In the genomic region with DNA sequence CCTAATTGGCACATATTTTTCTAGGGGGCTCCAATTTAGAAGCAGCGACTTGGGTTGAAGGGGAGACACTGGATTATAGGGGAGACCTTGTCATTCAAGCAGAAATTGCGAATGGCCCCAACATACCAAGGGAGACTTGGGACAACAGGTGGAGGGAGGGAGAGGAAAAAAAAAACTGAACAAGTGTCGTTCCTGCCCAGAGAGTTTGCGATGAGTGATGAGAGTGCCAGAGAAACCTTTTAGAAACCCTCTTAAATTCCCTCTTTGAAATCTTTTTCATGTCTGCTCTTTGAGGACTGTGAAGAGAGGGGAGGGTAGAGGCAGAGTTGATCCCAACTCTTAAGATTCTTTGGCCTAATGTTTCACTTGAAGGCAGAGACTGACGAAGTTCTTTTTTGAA, we compare ENCODE assay signal across 28 cellular contexts. TPM values are rescaled to one million over a fixed set of nuclear protein-coding genes. Genes with fewer than 3 reads are reported as not detected.
DNase-seq lines count a peak whose midpoint lies in the region; ATAC-seq and TF ChIP-seq lines count a peak whose summit lies in the region.
"Had no signal": no experiment of that assay in that cellular context is flagged by ENCODE, and none has a peak within 500 bp of the region (broad histone marks: within the 10 kb centered on the region; RNA-seq: fewer than 3 reads in every experiment).

No MANE protein-coding gene starts in this region.

- no peak for TF ChIP-seq POLR2A in sigmoid colon (IDR thresholded peaks at IDR 0.05)

- H3K9me3 ChIP-seq in HEK293 (ENCODE audit: control insufficient read depth, insufficient read depth, low read depth, low read length) (no peaks in the 10 kb centered on the region), iPS-18a (ENCODE audit: control insufficient read depth, low read depth, low read length) (no peaks in the 10 kb centered on the region), sigmoid colon (no peaks in the 10 kb centered on the region)

- no peak for ATAC-seq in WTC11
- no peak for ATAC-seq in stimulated activated naive CD8-positive, alpha-beta T cell treated with anti-CD3 and anti-CD28 coated beads, Interleukin-15, amount 100 ng/mL, for 72 hours
- ATAC-seq: activated naive CD8-positive, alpha-beta T cell treated with anti-CD3 and anti-CD28 coated beads, Interleukin-2, amount 50 U/mL, for 24 hours; activated T-cell treated with anti-CD3 and anti-CD28 coated beads, Interleukin-2, amount 50 U/mL, for 72 hours; left lobe of liver had no signal

- H3K4me1 Mint-ChIP-seq in WTC11, result peaks cover 35% of the 10 kb centered on the region
- H3K4me1 Mint-ChIP-seq in stimulated activated naive CD8-positive, alpha-beta T cell treated with anti-CD3 and anti-CD28 coated beads, Interleukin-15, amount 100 ng/mL, for 72 hours, result peaks cover 6% of the 10 kb centered on the region

- H3K4me1 ChIP-seq in HEK293 (ENCODE audit: control insufficient read depth, insufficient read depth, low read length) (peaks cover 35% of the 10 kb centered on the region), iPS-18a (ENCODE audit: control insufficient read depth, low read depth, low read length) (peaks cover 23% of the 10 kb centered on the region), sigmoid colon (peaks cover 0 to 55% (median 37%) of the 10 kb centered on the region in 4 donors)

- POLR2A ChIA-PET in HEK293 (lab: Yijun Ruan, JAX), result no interaction called here
- POLR2A ChIA-PET in WTC11 (lab: Charles Lee), result interaction anchor here (1.0 kb wide), 1 partner anchor 19 kb away, joined by 4 read pairs; no protein-coding TSS in a partner anchor

- no peaks in the 10 kb centered on the region for H3K9me3 Mint-ChIP-seq in WTC11
- H3K9me3 Mint-ChIP-seq in stimulated activated naive CD8-positive, alpha-beta T cell treated with anti-CD3 and anti-CD28 coated beads, Interleukin-15, amount 100 ng/mL, for 72 hours, result no peaks in the 10 kb centered on the region
- H3K9me3 Mint-ChIP-seq: activated CD4-positive, alpha-beta memory T cell treated with anti-CD3 and anti-CD28 coated beads for 36 hours; activated naive CD8-positive, alpha-beta T cell treated with anti-CD3 and anti-CD28 coated beads, Interleukin-2, amount 50 U/mL, for 24 hours; activated T-cell treated with anti-CD3 and anti-CD28 coated beads, Interleukin-2, amount 50 U/mL, for 72 hours; naive B cell had no signal

- no peak overlapping the region for H3K9ac ChIP-seq in iPS-18a (ENCODE audit: low read length)

- DNase-seq in WTC11 (ENCODE audit: low spot score) (no peak), sigmoid colon (no peak), NCI-H2081 (lab: John Stamatoyannopoulos, UW) (no peak), NAMALWA (ENCODE audit: low spot score) (no peak)
- DNase-seq in stimulated activated naive CD8-positive, alpha-beta T cell treated with anti-CD3 and anti-CD28 coated beads, Interleukin-15, amount 100 ng/mL, for 72 hours, result no peak
- no peak for DNase-seq in activated CD4-positive, CD25-positive, alpha-beta regulatory T cell (lab: John Stamatoyannopoulos, UW)
- DNase-seq: activated CD4-positive, alpha-beta memory T cell treated with anti-CD3 and anti-CD28 coated beads for 36 hours; activated CD4-positive, alpha-beta T cell treated with anti-CD3 and anti-CD28 coated beads for 1 hour; activated naive CD8-positive, alpha-beta T cell treated with anti-CD3 and anti-CD28 coated beads, Interleukin-2, amount 50 U/mL, for 24 hours; activated T-cell treated with anti-CD3 and anti-CD28 coated beads, Interleukin-2, amount 50 U/mL, for 72 hours; DMS79; GF-D8; hippocampal formation; Karpas-422; naive B cell; NCI-H2029 treated with DMSO at 0.1 percent for 48 hours; NCI-H345; NCI-H69; nucleus accumbens; PC-9; SHP77; stimulated activated naive CD4-positive, alpha-beta T cell treated with Interleukin-2 at 50 U/mL for 16 hours; T-helper 2 cell had no signal

- 73 to 81% methylated on average over 5 of the region's 5 CpGs for WGBS in sigmoid colon, 2 donors

- peak overlapping the region; percentile 46 for H3K4me3 Mint-ChIP-seq in WTC11
- H3K4me3 Mint-ChIP-seq in stimulated activated naive CD8-positive, alpha-beta T cell treated with anti-CD3 and anti-CD28 coated beads, Interleukin-15, amount 100 ng/mL, for 72 hours, result no peak overlapping the region
- H3K4me3 Mint-ChIP-seq: activated CD4-positive, alpha-beta memory T cell treated with anti-CD3 and anti-CD28 coated beads for 36 hours; activated naive CD8-positive, alpha-beta T cell treated with anti-CD3 and anti-CD28 coated beads, Interleukin-2, amount 50 U/mL, for 24 hours; activated T-cell treated with anti-CD3 and anti-CD28 coated beads, Interleukin-2, amount 50 U/mL, for 72 hours; naive B cell had no signal

- H3K27ac ChIP-seq in HEK293 (ENCODE audit: extremely low read depth, low read depth, low read length) (0 out of 2 replicates have a peak overlapping the region, but pooled peaks have one; percentile 10), iPS-18a (ENCODE audit: low read length) (no peak overlapping the region), sigmoid colon (peak overlapping the region; percentile 60 to 82 (median 72))
- H3K27ac ChIP-seq: C4-2B, PC-9 had no signal

- no peaks in the 10 kb centered on the region for H3K36me3 Mint-ChIP-seq in WTC11
- H3K36me3 Mint-ChIP-seq: activated CD4-positive, alpha-beta memory T cell treated with anti-CD3 and anti-CD28 coated beads for 36 hours; naive B cell had no signal

- intact Hi-C loops in sigmoid colon (cut with DNase I), result no loop called here

- H3K4me3 ChIP-seq in HEK293 (ENCODE audit: low read depth, low read length), result no peak overlapping the region
- peak overlapping the region; percentile 18 for H3K4me3 ChIP-seq in iPS-18a (ENCODE audit: low read length)
- H3K4me3 ChIP-seq in sigmoid colon, result no peak overlapping the region
- H3K4me3 ChIP-seq: PC-9 had no signal

- H3K36me3 ChIP-seq in HEK293 (ENCODE audit: control insufficient read depth in 2 of 2, insufficient read depth in 1 of 2, low read length in 2 of 2) (no peaks in the 10 kb centered on the region), iPS-18a (ENCODE audit: control insufficient read depth, low read depth, low read length) (no peaks in the 10 kb centered on the region), sigmoid colon (no peaks in the 10 kb centered on the region)

- TF ChIP-seq CTCF in HEK293 (tag by site-specific recombination; IDR thresholded peaks at IDR 0.05) (no peak), WTC11 (IDR thresholded peaks at IDR 0.05) (no peak), sigmoid colon (IDR thresholded peaks at IDR 0.05) (no peak)

- no peak overlapping the region for H3K27ac Mint-ChIP-seq in WTC11
- H3K27ac Mint-ChIP-seq in stimulated activated naive CD8-positive, alpha-beta T cell treated with anti-CD3 and anti-CD28 coated beads, Interleukin-15, amount 100 ng/mL, for 72 hours, result no peak overlapping the region
- H3K27ac Mint-ChIP-seq: activated CD4-positive, alpha-beta memory T cell treated with anti-CD3 and anti-CD28 coated beads for 36 hours; activated naive CD8-positive, alpha-beta T cell treated with anti-CD3 and anti-CD28 coated beads, Interleukin-2, amount 50 U/mL, for 24 hours; progenitor cell of endocrine pancreas had no signal

- CTCF ChIA-PET in HEK293 (lab: Yijun Ruan, JAX) (no interaction called here), WTC11 (lab: Charles Lee) (interaction anchor here (1.5 to 3.0 kb wide), 2 partner anchors 12 to 58 kb away, joined by 4 to 9 read pairs; no protein-coding TSS in a partner anchor)

- H3K27me3 ChIP-seq in iPS-18a (ENCODE audit: control insufficient read depth, insufficient read depth, low read length) (peaks cover 68% of the 10 kb centered on the region), sigmoid colon (no peaks in the 10 kb centered on the region)

- peaks cover 69% of the 10 kb centered on the region for H3K27me3 Mint-ChIP-seq in WTC11 (ENCODE audit: low read depth)
- peaks cover 36% of the 10 kb centered on the region for H3K27me3 Mint-ChIP-seq in stimulated activated naive CD8-positive, alpha-beta T cell treated with anti-CD3 and anti-CD28 coated beads, Interleukin-15, amount 100 ng/mL, for 72 hours
- H3K27me3 Mint-ChIP-seq: activated CD4-positive, alpha-beta memory T cell treated with anti-CD3 and anti-CD28 coated beads for 36 hours had no signal

- no peak for TF ChIP-seq EP300 in sigmoid colon (IDR thresholded peaks at IDR 0.05)

TF ChIP-seq in HEK293, 187 proteins besides CTCF, POLR2A, EP300 and RAD21:
- TF ChIP-seq EGR2 (tag by site-specific recombination; IDR thresholded peaks at IDR 0.05; ENCODE audit: low read depth) (no peak), SCRT2 (tag by site-specific recombination; IDR thresholded peaks at IDR 0.05) (peak; percentile 89), PRDM1 (tag by site-specific recombination; IDR thresholded peaks at IDR 0.05) (peak; percentile 16; the same call in 1 of the 2 replicates), SCRT1 (tag by site-specific recombination; IDR thresholded peaks at IDR 0.05; ENCODE audit: borderline replicate concordance) (peak; percentile 95)
- TF ChIP-seq, protein P1, sequence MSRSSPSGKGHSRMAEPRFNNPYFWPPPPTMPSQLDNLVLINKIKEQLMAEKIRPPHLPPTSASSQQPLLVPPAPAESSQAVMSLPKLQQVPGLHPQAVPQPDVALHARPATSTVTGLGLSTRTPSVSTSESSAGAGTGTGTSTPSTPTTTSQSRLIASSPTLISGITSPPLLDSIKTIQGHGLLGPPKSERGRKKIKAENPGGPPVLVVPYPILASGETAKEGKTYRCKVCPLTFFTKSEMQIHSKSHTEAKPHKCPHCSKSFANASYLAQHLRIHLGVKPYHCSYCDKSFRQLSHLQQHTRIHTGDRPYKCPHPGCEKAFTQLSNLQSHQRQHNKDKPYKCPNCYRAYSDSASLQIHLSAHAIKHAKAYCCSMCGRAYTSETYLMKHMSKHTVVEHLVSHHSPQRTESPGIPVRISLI (tag by site-specific recombination; IDR thresholded peaks at IDR 0.05), result no peak

TF ChIP-seq in WTC11, 78 proteins besides CTCF, POLR2A, EP300 and RAD21 (continues in another document):
- no peak for TF ChIP-seq ESRRA (CRISPR knock-in tag; IDR thresholded peaks at IDR 0.05; ENCODE audit: borderline replicate concordance)
- TF ChIP-seq, protein P2, sequence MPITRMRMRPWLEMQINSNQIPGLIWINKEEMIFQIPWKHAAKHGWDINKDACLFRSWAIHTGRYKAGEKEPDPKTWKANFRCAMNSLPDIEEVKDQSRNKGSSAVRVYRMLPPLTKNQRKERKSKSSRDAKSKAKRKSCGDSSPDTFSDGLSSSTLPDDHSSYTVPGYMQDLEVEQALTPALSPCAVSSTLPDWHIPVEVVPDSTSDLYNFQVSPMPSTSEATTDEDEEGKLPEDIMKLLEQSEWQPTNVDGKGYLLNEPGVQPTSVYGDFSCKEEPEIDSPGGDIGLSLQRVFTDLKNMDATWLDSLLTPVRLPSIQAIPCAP (CRISPR knock-in tag; IDR thresholded peaks at IDR 0.05), result no peak
- no peak for TF ChIP-seq ZNF396 (CRISPR knock-in tag; IDR thresholded peaks at IDR 0.05; ENCODE audit: borderline replicate concordance)

RNA-seq across cellular contexts. Expression of gene RBM20, which starts 24.3 kb away (rescaled TPM):
- total RNA-seq in WTC11 (2021) (0.37 to 0.52 TPM (median 0.41 TPM) in 3 replicates), sigmoid colon (1 to 10 TPM; 4.9 to 7.8 (median 6.0) TPM)
- under 1 TPM in 2 of 3 donors, not detected in 1; 0.23 to 0.64 TPM for polyA plus RNA-seq in sigmoid colon
- total RNA-seq: activated CD4-positive, alpha-beta memory T cell treated with anti-CD3 and anti-CD28 coated beads for 36 hours had no signal
